8 cellular contexts compared by ENCODE assay signal in genomic region chr4:86556791-86557415, GRCh38. TPM values are rescaled to one million over a fixed set of nuclear protein-coding genes. Genes with fewer than 3 reads are reported as not detected.
DNase-seq lines count a peak whose midpoint lies in the region; ATAC-seq, FAIRE-seq and TF ChIP-seq lines count a peak whose summit lies in the region.

No MANE protein-coding gene starts in this region.

- no peak for TF ChIP-seq EP300 in sigmoid colon (IDR thresholded peaks at IDR 0.05)

- H3K9me3 ChIP-seq in mesenchymal stem cell (ENCODE audit: control insufficient read depth, low read length) (no peaks in the 10 kb centered on the region), sigmoid colon (no peaks in the 10 kb centered on the region)

- no peak overlapping the region for H4K8ac ChIP-seq in mesenchymal stem cell (ENCODE audit: low read length)

- H3K79me1 ChIP-seq in mesenchymal stem cell (replicated peaks; ENCODE audit: low read length, poor library complexity, severe bottlenecking) = peaks cover 3% of the 10 kb centered on the region

- no peak overlapping the region for H2AFZ ChIP-seq in mesenchymal stem cell (ENCODE audit: low read depth, low read length)

- intact Hi-C loops in sigmoid colon (cut with DNase I) = no loop called here

- H3K23ac ChIP-seq in mesenchymal stem cell (ENCODE audit: low read length in 2 of 2) = no peak overlapping the region

- H2BK12ac ChIP-seq in mesenchymal stem cell (ENCODE audit: low read length in 2 of 2) = no peak overlapping the region

- H4K91ac ChIP-seq in mesenchymal stem cell (ENCODE audit: low read length) = no peak overlapping the region

- TF ChIP-seq POLR2A in sigmoid colon (IDR thresholded peaks at IDR 0.05) (no peak), H54 (IDR thresholded peaks at IDR 0.05; ENCODE audit: low read depth, low read length) (no peak)

- H3K14ac ChIP-seq in mesenchymal stem cell (ENCODE audit: low read length in 2 of 2) = no peak overlapping the region

- H2AK5ac ChIP-seq in mesenchymal stem cell (ENCODE audit: low read length, severe bottlenecking) = no peak overlapping the region

- no peak overlapping the region for H2BK5ac ChIP-seq in mesenchymal stem cell (ENCODE audit: low read depth, low read length, poor library complexity, severe bottlenecking)

- H3K4me1 ChIP-seq in mesenchymal stem cell (ENCODE audit: control insufficient read depth, insufficient read depth, low read depth, low read length) (no peaks in the 10 kb centered on the region), sigmoid colon (peaks cover 0 to 12% (median 0%) of the 10 kb centered on the region in 4 donors)

- DNase-seq in mesenchymal stem cell (no peak), sigmoid colon (no peak), H54 (ENCODE audit: insufficient read length, low spot score) (no peak), pons (ENCODE audit: low spot score) (no peak)

- H3K27me3 ChIP-seq in mesenchymal stem cell (ENCODE audit: control insufficient read depth in 1 of 2, insufficient read depth in 1 of 2, low read length in 2 of 2) = no peaks in the 10 kb centered on the region
- H3K27me3 ChIP-seq in sigmoid colon = no peaks in the 10 kb centered on the region

- H3K4me3 ChIP-seq in mesenchymal stem cell (ENCODE audit: insufficient read depth in 1 of 2, low read depth in 1 of 2, low read length in 2 of 2) (no peak overlapping the region), sigmoid colon (no peak overlapping the region)

- H3K27ac ChIP-seq in mesenchymal stem cell (ENCODE audit: low read length, poor library complexity, severe bottlenecking) (no peak overlapping the region), sigmoid colon (no peak overlapping the region)

- H3K4me2 ChIP-seq in mesenchymal stem cell (ENCODE audit: low read length, poor library complexity, severe bottlenecking) = no peak overlapping the region

- no peak overlapping the region for H3K18ac ChIP-seq in mesenchymal stem cell (ENCODE audit: low read depth in 1 of 2, low read length in 2 of 2)

- H2BK120ac ChIP-seq in mesenchymal stem cell (ENCODE audit: low read depth, low read length) = no peak overlapping the region

- H3K4ac ChIP-seq in mesenchymal stem cell (ENCODE audit: low read depth in 1 of 2, low read length in 2 of 2) = no peak overlapping the region

- peak overlapping the region; percentile 27 for H3K9ac ChIP-seq in mesenchymal stem cell (ENCODE audit: low read length)

- no peak for TF ChIP-seq CTCF in sigmoid colon (IDR thresholded peaks at IDR 0.05)

- H2BK15ac ChIP-seq in mesenchymal stem cell (ENCODE audit: low read depth, poor library complexity, severe bottlenecking) = no peak overlapping the region

- ATAC-seq in GM18861 (IDR thresholded peaks at IDR 0.05; ENCODE audit: unreplicated experiment) = peak; percentile 35
- ATAC-seq in HG02973 (IDR thresholded peaks at IDR 0.05; ENCODE audit: unreplicated experiment) = peak; percentile 36
- peak; percentile 55; the same call in 2 of the 3 replicates for ATAC-seq in SK-N-SH treated with all-trans-retinoic acid at 6 μM for 48 hours
- no peak for ATAC-seq in HG03175 (IDR thresholded peaks at IDR 0.05; ENCODE audit: unreplicated experiment)

- no peaks in the 10 kb centered on the region for H3K36me3 ChIP-seq in mesenchymal stem cell (ENCODE audit: control insufficient read depth in 1 of 2, insufficient read depth in 2 of 2, low read depth in 1 of 2, low read length in 2 of 2)
- H3K36me3 ChIP-seq in sigmoid colon = no peaks in the 10 kb centered on the region

- no peak for FAIRE-seq in H54 (lab: Jason Lieb, UNC)

TF ChIP-seq in SK-N-SH treated with all-trans-retinoic acid at 6 μM for 48 hours, 23 proteins besides CTCF, POLR2A, EP300 and RAD21:
- TF ChIP-seq ISL1 (CRISPR knock-in tag; IDR thresholded peaks at IDR 0.05) (peak; percentile 36; the same call in 1 of the 2 replicates), ZNF565 (CRISPR knock-in tag; conservative IDR thresholded peaks at IDR 0.05; ENCODE audit: low read depth) (no peak)
TF ChIP-seq in SK-N-SH treated with all-trans-retinoic acid at 6 μM for 48 hours: peak in this region for 1.

RNA-seq across cellular contexts. Expression of gene PTPN13, which starts 37.2 kb away (rescaled TPM):
- 19.4 TPM for polyA plus RNA-seq in mesenchymal stem cell (2013, experiment 1 of 2)
- polyA plus RNA-seq in mesenchymal stem cell (2013, experiment 2 of 2) = 19.1 TPM
- total RNA-seq in sigmoid colon = 10 to 100 TPM in 3 of 4 donors, 1 to 10 TPM in 1; 9.9 to 16.1 (median 12.5) TPM
- 1 to 10 TPM in 2 of 3 donors, under 1 TPM in 1; 0.60 to 2.5 (median 1.2) TPM for polyA plus RNA-seq in sigmoid colon
